8 cellular contexts compared by ENCODE assay signal in the genomic region with DNA sequence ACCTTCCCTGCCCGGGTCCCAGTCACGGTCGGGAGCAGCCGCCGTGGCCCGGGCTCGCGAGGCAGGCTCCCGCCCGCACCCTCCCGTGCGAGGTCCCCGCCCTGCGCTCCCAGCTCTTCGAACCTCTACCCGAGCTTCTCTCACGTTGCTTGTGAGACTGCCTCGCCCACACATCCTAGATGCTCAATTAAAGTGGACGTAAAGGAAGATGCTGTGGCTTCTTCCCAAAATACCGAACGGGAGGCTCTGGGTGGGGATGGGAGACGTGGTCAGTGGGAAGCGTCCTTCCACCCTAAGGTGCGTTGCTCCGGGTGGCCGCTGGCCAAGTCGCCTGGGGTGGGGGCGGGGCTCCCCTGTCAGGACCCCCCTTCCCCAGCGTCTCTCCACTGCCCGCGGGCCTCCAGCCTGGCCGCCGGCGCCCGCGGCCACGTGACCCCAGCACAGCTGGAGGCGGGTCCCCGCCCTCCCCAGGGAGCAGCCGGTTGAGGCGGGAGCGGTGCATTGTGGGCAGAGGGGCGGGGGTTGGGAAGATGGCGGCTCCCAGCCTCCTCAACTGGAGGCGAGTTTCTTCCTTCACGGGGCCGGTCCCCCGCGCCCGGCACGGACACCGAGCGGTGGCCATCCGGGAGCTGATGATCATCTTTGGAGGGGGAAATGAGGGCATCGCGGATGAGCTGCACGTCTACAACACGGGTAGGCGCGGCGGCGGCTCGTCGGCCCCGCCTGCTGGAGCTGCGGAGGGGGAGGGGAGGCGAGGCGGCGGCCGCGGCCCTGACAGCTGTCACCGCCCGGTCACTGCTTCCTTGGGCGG. TPM values are rescaled to one million over a fixed set of nuclear protein-coding genes. Genes with fewer than 3 reads are reported as not detected.
DNase-seq lines count a peak whose midpoint lies in the region; ATAC-seq, FAIRE-seq and TF ChIP-seq lines count a peak whose summit lies in the region.

A gene (plus strand): TSS at position 501 of the 811 bp plus-strand sequence. CDS start 30 bp downstream, at position 531.

- H3K9me3 ChIP-seq in right lobe of liver, result no peaks in the 10 kb centered on the region

- H3K36me3 ChIP-seq in BJ (ENCODE audit: control insufficient read depth, insufficient read depth, low read length) (no peaks in the 10 kb centered on the region; the same call in none of the 2 replicates), right lobe of liver (peaks cover 0 to 15% (median 3%) of the 10 kb centered on the region in 4 donors)

- H3K4me1 ChIP-seq in right lobe of liver, result peaks cover 0 to 14% (median 7%) of the 10 kb centered on the region in 4 donors

- peak; percentile 90 for FAIRE-seq in GM19239 (lab: Jason Lieb, UNC)

- H3K4me3 ChIP-seq in BJ (ENCODE audit: low read depth, low read length), result peak within 1 kb of the TSS; percentile 91
- peak within 1 kb of the TSS; percentile 82 to 94 (median 84) for H3K4me3 ChIP-seq in right lobe of liver

- DNase-seq in BJ (ENCODE audit: low read depth) (peak; percentile 38), GM19239 (ENCODE audit: insufficient read length, low spot score) (peak; percentile 96), NCI-H524 (lab: John Stamatoyannopoulos, UW) (peak; percentile 82 to 93), dermis blood vessel endothelial cell (peak; percentile 93), right lobe of liver (peak; percentile 94 to 95 (median 95))
- peak; percentile 90 for DNase-seq in activated CD4-positive, alpha-beta T cell treated with anti-CD3 and anti-CD28 coated beads, Interleukin-2, amount 10 ng/mL, durations not matched to agents 7 days and 5 days
- DNase-seq in stimulated activated CD4-positive, alpha-beta T cell treated with anti-CD3 and anti-CD28 coated beads, Interleukin-4, amount 100 ng/mL, for 24 hours, result peak; percentile 91

- H3K9me3 Mint-ChIP-seq in activated CD4-positive, alpha-beta T cell treated with anti-CD3 and anti-CD28 coated beads, Interleukin-2, amount 10 ng/mL, durations not matched to agents 7 days and 5 days, result no peaks in the 10 kb centered on the region

- ATAC-seq in HG03442 (IDR thresholded peaks at IDR 0.05; ENCODE audit: unreplicated experiment) (peak; percentile 86), right lobe of liver (peak; percentile 95 to 98 (median 96))

- TF ChIP-seq CTCF in BJ (IDR thresholded peaks at IDR 0.05; ENCODE audit: insufficient read depth, low read depth, low read length), result no peak
- no peak for TF ChIP-seq CTCF in right lobe of liver (IDR thresholded peaks at IDR 0.05)

- peak; percentile 73 for TF ChIP-seq POLR2A in right lobe of liver (IDR thresholded peaks at IDR 0.05)

- peaks cover 20% of the 10 kb centered on the region for H3K27me3 Mint-ChIP-seq in activated CD4-positive, alpha-beta T cell treated with anti-CD3 and anti-CD28 coated beads, Interleukin-2, amount 10 ng/mL, durations not matched to agents 7 days and 5 days

- H3K27ac Mint-ChIP-seq in activated CD4-positive, alpha-beta T cell treated with anti-CD3 and anti-CD28 coated beads, Interleukin-2, amount 10 ng/mL, durations not matched to agents 7 days and 5 days, result peak within 1 kb of the TSS; percentile 91

- POLR2A ChIA-PET in BJ (lab: Charles Lee), result interaction anchor here (0.6 kb wide), 1 partner anchor 46 kb away, joined by 4 read pairs; no protein-coding TSS in a partner anchor
- POLR2A ChIA-PET in activated CD4-positive, alpha-beta T cell treated with anti-CD3 and anti-CD28 coated beads, Interleukin-2, amount 10 ng/mL, durations not matched to agents 7 days and 5 days (lab: Charles Lee), result interaction anchor here (0.6 to 1.3 kb wide), 4 partner anchors 18 to 223 kb away, joined by 3 to 4 read pairs (median 4); a partner anchor contains a TSS

- H3K4me1 Mint-ChIP-seq in activated CD4-positive, alpha-beta T cell treated with anti-CD3 and anti-CD28 coated beads, Interleukin-2, amount 10 ng/mL, durations not matched to agents 7 days and 5 days, result peaks cover 23% of the 10 kb centered on the region

- H3K27me3 ChIP-seq in BJ (ENCODE audit: control insufficient read depth, insufficient read depth, low read length), result no peaks in the 10 kb centered on the region
- H3K27me3 ChIP-seq in right lobe of liver, result no peaks in the 10 kb centered on the region

- H3K36me3 Mint-ChIP-seq in activated CD4-positive, alpha-beta T cell treated with anti-CD3 and anti-CD28 coated beads, Interleukin-2, amount 10 ng/mL, durations not matched to agents 7 days and 5 days (ENCODE audit: low read depth), result peaks cover 12% of the 10 kb centered on the region

- 0% methylated on average over 30 of the region's 74 CpGs for WGBS in right lobe of liver (ENCODE audit: insufficient coverage, low coverage, low lambda C conversion rate, missing lambda C conversion rate)

- peak within 1 kb of the TSS; percentile 93 for H3K4me3 Mint-ChIP-seq in activated CD4-positive, alpha-beta T cell treated with anti-CD3 and anti-CD28 coated beads, Interleukin-2, amount 10 ng/mL, durations not matched to agents 7 days and 5 days

- peak within 1 kb of the TSS; percentile 71 to 75 (median 75) for H3K27ac ChIP-seq in right lobe of liver

- intact Hi-C loops in right lobe of liver (cut with DNase I), result no loop called here

- CTCF ChIA-PET in BJ (lab: Yijun Ruan, JAX), result interaction anchor here (0.8 to 2.7 kb wide), 4 partner anchors 9 to 99 kb away, joined by 3 to 6 read pairs (median 5); a partner anchor contains a TSS
- CTCF ChIA-PET in activated CD4-positive, alpha-beta T cell treated with anti-CD3 and anti-CD28 coated beads, Interleukin-2, amount 10 ng/mL, durations not matched to agents 7 days and 5 days (lab: Charles Lee), result interaction anchor here (0.6 to 1.3 kb wide), 7 partner anchors 36 to 923 kb away, joined by 3 to 5 read pairs (median 3); a partner anchor contains a TSS

RNA-seq across cellular contexts. Expression of the gene that starts here (rescaled TPM):
- polyA plus RNA-seq in BJ (2011; rRNA removed), result 10.4 and 19.7 TPM in 2 replicates
- polyA minus RNA-seq in BJ (2011; rRNA and poly(A)+ RNA removed), result 9.5 and 10.4 TPM in 2 replicates
- total RNA-seq in activated CD4-positive, alpha-beta T cell treated with anti-CD3 and anti-CD28 coated beads, Interleukin-2, amount 10 ng/mL, durations not matched to agents 7 days and 5 days, result 10 to 100 TPM; 13.1 to 15.4 TPM
- total RNA-seq in dermis blood vessel endothelial cell (26.9 and 28.6 TPM in 2 replicates), right lobe of liver (10 to 100 TPM in 3 of 6 experiments, 1 to 10 TPM in 3; 7.3 to 12.7 (median 9.7) TPM)

Comparison
In these comparisons a context has a peak if more than half of its experiments do, and no peak if none do; other contexts are left out.
1. Peak in every context shown above with its lines: DNase-seq, ATAC-seq, H3K4me3 ChIP-seq and H3K27ac ChIP-seq.
2. DNase-seq: peak in every context shown above with its lines; median percentile 96 in GM19239; 95 in right lobe of liver; 93 in dermis blood vessel endothelial cell; 91 in stimulated activated CD4-positive, alpha-beta T cell treated with anti-CD3 and anti-CD28 coated beads, Interleukin-4, amount 100 ng/mL, for 24 hours; 90 in activated CD4-positive, alpha-beta T cell treated with anti-CD3 and anti-CD28 coated beads, Interleukin-2, amount 10 ng/mL, durations not matched to agents 7 days and 5 days; 88 in NCI-H524; 38 in BJ.